Comparison of ENCODE assay signal across 23 cellular contexts in genomic region chrX:16659326-16659725, GRCh38. TPM values are rescaled to one million over a fixed set of nuclear protein-coding genes. Genes with fewer than 3 reads are reported as not detected.
DNase-seq lines count a peak whose midpoint lies in the region; ATAC-seq and TF ChIP-seq lines count a peak whose summit lies in the region.
"Had no signal": no experiment of that assay in that cellular context is flagged by ENCODE, and none has a peak within 500 bp of the region (broad histone marks: within the 10 kb centered on the region; RNA-seq: fewer than 3 reads in every experiment).

No MANE protein-coding gene starts in this region.

- H3K27ac ChIP-seq in AG04450 (ENCODE audit: low read depth, low read length) (peak overlapping the region; percentile 39), IMR-90 (ENCODE audit: insufficient read depth, low read length) (peak overlapping the region; percentile 57), brain microvascular endothelial cell (peak overlapping the region; percentile 54)
- H3K27ac ChIP-seq: A549, C4-2B had no signal

- H3K4me3 Mint-ChIP-seq in osteocyte (ENCODE audit: unreplicated experiment) = no peak overlapping the region
- H3K4me3 Mint-ChIP-seq in nephron progenitor cell = no peak overlapping the region

- H3K4me2 ChIP-seq in IMR-90 (ENCODE audit: low read depth, low read length) = peak overlapping the region; percentile 24; the same call in 1 of the 2 replicates
- H3K4me2 ChIP-seq: A549 had no signal

- H3K27me3 Mint-ChIP-seq in osteocyte (ENCODE audit: unreplicated experiment) (no peaks in the 10 kb centered on the region), nephron progenitor cell (ENCODE audit: low read depth, poor library complexity) (peaks cover 2% of the 10 kb centered on the region)

- CTCF ChIA-PET in AG04450 (lab: Charles Lee) (interaction anchor here (1.6 kb wide), 1 partner anchor 223 kb away, joined by 3 read pairs; no protein-coding TSS in a partner anchor), IMR-90 (lab: Yijun Ruan, JAX) (no interaction called here)

- H2AK5ac ChIP-seq in IMR-90 (ENCODE audit: low read depth, low read length) = peak overlapping the region; percentile 72

- H3K9ac ChIP-seq in IMR-90 (ENCODE audit: low read depth, low read length) = no peak overlapping the region
- H3K9ac ChIP-seq: GM23248 had no signal

- no peak for TF ChIP-seq POLR2A in IMR-90 (IDR thresholded peaks at IDR 0.05; ENCODE audit: low read depth, low read length)

- intact Hi-C loops in IMR-90 (cut with micrococcal nuclease) = no loop called here

- BruUV-seq in IMR-90 (replicated peaks; lab: Mats Ljungman, UMichigan) = no TSS peak

- peak overlapping the region; percentile 16; the same call in 2 of the 3 replicates for H2BK15ac ChIP-seq in IMR-90 (ENCODE audit: low read depth, low read length)

- WGBS in IMR-90 (ENCODE audit: extremely low coverage in 2 of 2, insufficient read length in 1 of 2), 2 experiments = no CpG with 5 or more reads among the region's 1 CpG

- peak overlapping the region; percentile 85 for H3K27ac Mint-ChIP-seq in osteocyte (ENCODE audit: unreplicated experiment)
- no peak overlapping the region for H3K27ac Mint-ChIP-seq in nephron progenitor cell

- H3K9me3 Mint-ChIP-seq in osteocyte (ENCODE audit: unreplicated experiment) (peaks cover 10% of the 10 kb centered on the region), nephron progenitor cell (no peaks in the 10 kb centered on the region)

- H2BK120ac ChIP-seq in IMR-90 (ENCODE audit: low read depth, low read length) = peak overlapping the region; percentile 91

- H3K4me1 Mint-ChIP-seq in osteocyte (ENCODE audit: unreplicated experiment) = peaks cover 53% of the 10 kb centered on the region
- peaks cover 38% of the 10 kb centered on the region for H3K4me1 Mint-ChIP-seq in nephron progenitor cell

- H3K36me3 ChIP-seq in IMR-90 (ENCODE audit: control insufficient read depth, insufficient read depth, low read length) = no peaks in the 10 kb centered on the region
- H3K36me3 ChIP-seq in brain microvascular endothelial cell (replicated peaks) = no peaks in the 10 kb centered on the region

- peak overlapping the region; percentile 91 for H3K4ac ChIP-seq in IMR-90 (ENCODE audit: low read depth, low read length)

- peak overlapping the region; percentile 56; the same call in 1 of the 2 replicates for H3K56ac ChIP-seq in IMR-90 (ENCODE audit: extremely low read depth, insufficient read depth, low read length)

- DNase-seq in AG04450 (ENCODE audit: low read depth, low spot score) (no peak), IMR-90 (no peak), brain microvascular endothelial cell (no peak), osteocyte (ENCODE audit: extremely low spot score, unreplicated experiment) (no peak), nephron progenitor cell (no peak), HT-29 (ENCODE audit: low spot score) (no peak)
- DNase-seq: AML-193, DMS79, GM23248, KBM-7, NCI-H1105 treated with DMSO at 0.1 percent for 48 hours, NCI-H1694, NCI-H2081 treated with DMSO at 0.1 percent for 48 hours, NCI-H510A, NCI-H774, OCI-M1, SHP77 treated with DMSO at 0.1 percent for 48 hours had no signal

- TF ChIP-seq CTCF in AG04450 (IDR thresholded peaks at IDR 0.05; ENCODE audit: low read depth, low read length) (no peak), IMR-90 (conservative IDR thresholded peaks at IDR 0.05; ENCODE audit: low read depth, low read length) (no peak), brain microvascular endothelial cell (IDR thresholded peaks at IDR 0.05; ENCODE audit: low read depth, low read length, missing control alignments) (no peak), osteocyte (IDR thresholded peaks at IDR 0.05) (no peak), nephron progenitor cell (IDR thresholded peaks at IDR 0.05) (no peak)

- H3K18ac ChIP-seq in IMR-90 (ENCODE audit: low read depth, low read length) = peak overlapping the region; percentile 65; the same call in 1 of the 2 replicates

- dilution Hi-C loops in IMR-90 (cut with HindIII; ENCODE audit: low sequenced_read_pairs, unreplicated experiment) = no loop called here

- peaks cover 8% of the 10 kb centered on the region for H3K4me1 ChIP-seq in IMR-90 (ENCODE audit: control insufficient read depth, insufficient read depth, low read length)
- H3K4me1 ChIP-seq: A549 had no signal

- H4K20me1 ChIP-seq in IMR-90 (ENCODE audit: insufficient read depth, low read length) = no peaks in the 10 kb centered on the region

- H4K91ac ChIP-seq in IMR-90 (ENCODE audit: insufficient read depth, low read depth, low read length) = peak overlapping the region; percentile 87

- H3K9me1 ChIP-seq in IMR-90 (ENCODE audit: insufficient read depth, low read length) = no peaks in the 10 kb centered on the region; the same call in 1 of the 2 replicates

- no peaks in the 10 kb centered on the region for H3K27me3 ChIP-seq in AG04450 (ENCODE audit: control insufficient read depth, insufficient read depth, low read length)
- H3K27me3 ChIP-seq in IMR-90 (ENCODE audit: control insufficient read depth, insufficient read depth, low read length) = no peaks in the 10 kb centered on the region; the same call in 1 of the 2 replicates
- no peaks in the 10 kb centered on the region for H3K27me3 ChIP-seq in brain microvascular endothelial cell (replicated peaks)

- H3K9me3 ChIP-seq in AG04450 (ENCODE audit: control insufficient read depth, insufficient read depth, low read length) (no peaks in the 10 kb centered on the region), IMR-90 (ENCODE audit: control insufficient read depth, insufficient read depth, low read length) (no peaks in the 10 kb centered on the region)
- H3K9me3 ChIP-seq: A549, HAP-1 had no signal

- H2BK5ac ChIP-seq in IMR-90 (ENCODE audit: low read depth, low read length, poor library complexity, severe bottlenecking) = peak overlapping the region; percentile 98

- peak overlapping the region; percentile 83 for H3K14ac ChIP-seq in IMR-90 (replicated peaks; ENCODE audit: low read depth, low read length)

- POLR2A ChIA-PET in AG04450 (lab: Yijun Ruan, JAX) = no interaction called here
- POLR2A ChIA-PET in IMR-90 (lab: Charles Lee; ENCODE audit: unreplicated experiment) = no interaction called here

- H3K36me3 Mint-ChIP-seq in osteocyte (ENCODE audit: unreplicated experiment) (peaks cover 33% of the 10 kb centered on the region), nephron progenitor cell (ENCODE audit: low read depth) (peaks cover 77% of the 10 kb centered on the region)

- H2AFZ ChIP-seq in IMR-90 (replicated peaks; ENCODE audit: low read length, poor library complexity) = no peak overlapping the region
- H2AFZ ChIP-seq: GM23248 had no signal

- peak overlapping the region; percentile 74; the same call in 1 of the 2 replicates for H4K5ac ChIP-seq in IMR-90 (ENCODE audit: low read depth, low read length)

- H2AK9ac ChIP-seq in IMR-90 (replicated peaks; ENCODE audit: low read depth, low read length, poor library complexity) = peak overlapping the region; percentile 6

- ATAC-seq in IMR-90 (ENCODE audit: low read depth) = 0 out of 2 replicates have a peak, but pooled peaks have one; percentile 25
- no peak for ATAC-seq in HG03196 (IDR thresholded peaks at IDR 0.05; ENCODE audit: unreplicated experiment)
- ATAC-seq: A549 had no signal

- TF ChIP-seq RAD21 in IMR-90 (IDR thresholded peaks at IDR 0.05; ENCODE audit: low read length) = no peak

- in situ Hi-C loops in IMR-90 (cut with MboI; ENCODE audit: low sequenced_read_pairs) (no loop called here), brain microvascular endothelial cell (cut with HindIII; ENCODE audit: low pct_ligation_motif_present, low sequenced_read_pairs) (no loop called here)

- peak overlapping the region; percentile 77 for H3K23ac ChIP-seq in IMR-90 (ENCODE audit: low read depth, low read length)

- H4K8ac ChIP-seq in IMR-90 (ENCODE audit: low read depth in 2 of 2, low read length in 2 of 2) = peak overlapping the region in 1 of 2 experiments; percentile 89; a peak in 3 of 4 replicates

- H3K4me3 ChIP-seq in AG04450 (ENCODE audit: low read depth, low read length) = no peak overlapping the region
- no peak overlapping the region for H3K4me3 ChIP-seq in IMR-90 (ENCODE audit: insufficient read depth, low read depth, low read length)
- no peak overlapping the region for H3K4me3 ChIP-seq in brain microvascular endothelial cell (ENCODE audit: low read depth, low read length)
- H3K4me3 ChIP-seq: A549, GM23248, HAP-1 had no signal

- peak overlapping the region; percentile 94 for H2BK20ac ChIP-seq in IMR-90 (ENCODE audit: low read depth, low read length)

- peaks cover 0 to 19% of the 10 kb centered on the region in 2 experiments; a peak in 1 of 4 replicates for H3K79me1 ChIP-seq in IMR-90 (ENCODE audit: low read depth in 1 of 2, low read length in 2 of 2)

TF ChIP-seq in IMR-90, 13 proteins besides CTCF, POLR2A, EP300 and RAD21 (continues in another document):
- TF ChIP-seq BHLHE40 (IDR thresholded peaks at IDR 0.05; ENCODE audit: low read depth, low read length) (no peak), SMC3 (IDR thresholded peaks at IDR 0.05; ENCODE audit: low read depth, low read length) (no peak), RFX5 (IDR thresholded peaks at IDR 0.05; ENCODE audit: low read depth, low read length) (no peak), MXI1 (IDR thresholded peaks at IDR 0.05; ENCODE audit: borderline replicate concordance, low read depth, low read length) (no peak), CEBPB (IDR thresholded peaks at IDR 0.05; ENCODE audit: low read depth, low read length) (no peak)
- TF ChIP-seq, protein P1, sequence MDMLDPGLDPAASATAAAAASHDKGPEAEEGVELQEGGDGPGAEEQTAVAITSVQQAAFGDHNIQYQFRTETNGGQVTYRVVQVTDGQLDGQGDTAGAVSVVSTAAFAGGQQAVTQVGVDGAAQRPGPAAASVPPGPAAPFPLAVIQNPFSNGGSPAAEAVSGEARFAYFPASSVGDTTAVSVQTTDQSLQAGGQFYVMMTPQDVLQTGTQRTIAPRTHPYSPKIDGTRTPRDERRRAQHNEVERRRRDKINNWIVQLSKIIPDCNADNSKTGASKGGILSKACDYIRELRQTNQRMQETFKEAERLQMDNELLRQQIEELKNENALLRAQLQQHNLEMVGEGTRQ (IDR thresholded peaks at IDR 0.05; ENCODE audit: low read depth, low read length) = no peak

RNA-seq across cellular contexts. Expression of gene S100G, which starts 9.4 kb away (rescaled TPM):
- not detected in 2 replicates for polyA plus RNA-seq in AG04450 (2011; rRNA removed)
- not detected in 2 replicates for polyA minus RNA-seq in AG04450 (2011; rRNA and poly(A)+ RNA removed)
- total RNA-seq in IMR-90 (2012; rRNA removed) = not detected in 2 replicates
- not detected in 2 replicates for polyA plus RNA-seq in IMR-90 (2012; rRNA removed)
- not detected in 2 replicates for polyA plus RNA-seq in IMR-90 (2012; cell fraction: cytosol; rRNA removed)
- polyA plus RNA-seq in IMR-90 (2012; cell fraction: nucleus; rRNA removed; ENCODE audit: low replicate concordance) = not detected in 2 replicates
- total RNA-seq in osteocyte = not detected in 2 replicates
- not detected in 2 replicates for total RNA-seq in HT-29 (2014; rRNA removed; shearing (Covaris generic))
- total RNA-seq: G401, GM23248, RPMI7951 had no signal
- polyA plus RNA-seq: A549, GM23248 had no signal

RNA-seq across cellular contexts. Expression of gene CTPS2, which starts 53.1 kb away (rescaled TPM):
- polyA plus RNA-seq in AG04450 (2011; rRNA removed) (9.5 and 11.7 TPM in 2 replicates), IMR-90 (2012; rRNA removed) (4.7 and 6.0 TPM in 2 replicates)
- 11.2 and 15.2 TPM in 2 replicates for polyA minus RNA-seq in AG04450 (2011; rRNA and poly(A)+ RNA removed)
- total RNA-seq in IMR-90 (2012; rRNA removed) (13.1 and 16.1 TPM in 2 replicates), osteocyte (37.1 and 39.7 TPM in 2 replicates)
- polyA plus RNA-seq in IMR-90 (2012; cell fraction: cytosol; rRNA removed) = 1.4 and 3.1 TPM in 2 replicates
- polyA plus RNA-seq in IMR-90 (2012; cell fraction: nucleus; rRNA removed; ENCODE audit: low replicate concordance) = 1.7 and 10.1 TPM in 2 replicates
- 6.8 and 7.5 TPM in 2 replicates for total RNA-seq in HT-29 (2014; rRNA removed; shearing (Covaris generic))
